15 cellular contexts compared by ENCODE assay signal in genomic region chr12:52151153-52151858, GRCh38. TPM values are rescaled to one million over a fixed set of nuclear protein-coding genes. Genes with fewer than 3 reads are reported as not detected.
DNase-seq lines count a peak whose midpoint lies in the region; ATAC-seq, FAIRE-seq and TF ChIP-seq lines count a peak whose summit lies in the region.
"Had no signal": no experiment of that assay in that cellular context is flagged by ENCODE, and none has a peak within 500 bp of the region (broad histone marks: within the 10 kb centered on the region; RNA-seq: fewer than 3 reads in every experiment).

No MANE protein-coding gene starts in this region.

- WGBS in psoas muscle, 3 donors = 84 to 94% (median 92%) methylated on average over 11 of the region's 11 CpGs

- H3K4me3 ChIP-seq in left ventricle myocardium inferior = no peak overlapping the region
- no peak overlapping the region for H3K4me3 ChIP-seq in bronchial epithelial cell (ENCODE audit: low read depth, low read length)
- H3K4me3 ChIP-seq in naive thymus-derived CD4-positive, alpha-beta T cell (ENCODE audit: low read length) = no peak overlapping the region
- no peak overlapping the region for H3K4me3 ChIP-seq in vagina
- no peak overlapping the region for H3K4me3 ChIP-seq in effector memory CD4-positive, alpha-beta T cell (ENCODE audit: insufficient read depth, low read depth, low read length, poor library complexity, severe bottlenecking)
- no peak overlapping the region for H3K4me3 ChIP-seq in psoas muscle

- intact Hi-C loops in left ventricle myocardium inferior (cut with micrococcal nuclease) (no loop called here), cardiac septum (cut with DNase I) (loop anchor here (5.0 to 10.0 kb wide), 3 partner anchors 356 to 831 kb away; no protein-coding TSS in a partner anchor), vagina (cut with DNase I) (no loop called here), psoas muscle (cut with DNase I) (loop anchor here in 1 of 2 donors (10.0 kb wide), 1 partner anchor 353 kb away; no protein-coding TSS in a partner anchor)
- intact Hi-C loops in naive thymus-derived CD4-positive, alpha-beta T cell (cut with micrococcal nuclease) = loop anchor here in 1 of 2 donors (5.0 kb wide), 2 partner anchors 356 to 431 kb away; no protein-coding TSS in a partner anchor

- DNase-seq in left ventricle myocardium inferior (no peak), cardiac septum (ENCODE audit: low spot score) (no peak), bronchial epithelial cell (ENCODE audit: low read depth) (no peak), vagina (ENCODE audit: extremely low spot score in 2 of 2) (no peak), psoas muscle (no peak)
- no peak for DNase-seq in naive thymus-derived CD4-positive, alpha-beta T cell
- no peak for DNase-seq in effector memory CD4-positive, alpha-beta T cell
- DNase-seq in activated CD8-positive, alpha-beta memory T cell treated with anti-CD3 and anti-CD28 coated beads for 24 hours = no peak
- DNase-seq: GOT3, NCI-H2227 treated with DMSO at 0.1 percent for 48 hours had no signal

- TF ChIP-seq CTCF in left ventricle myocardium inferior (IDR thresholded peaks at IDR 0.05; ENCODE audit: borderline replicate concordance) = no peak
- no peak for TF ChIP-seq CTCF in bronchial epithelial cell (IDR thresholded peaks at IDR 0.05; ENCODE audit: insufficient read depth, low read length, severe bottlenecking)
- no peak for TF ChIP-seq CTCF in vagina (IDR thresholded peaks at IDR 0.05)
- TF ChIP-seq CTCF in psoas muscle (IDR thresholded peaks at IDR 0.05) = no peak

- peak overlapping the region; percentile 39 to 79 (median 67) for H3K4me3 Mint-ChIP-seq in naive thymus-derived CD4-positive, alpha-beta T cell
- H3K4me3 Mint-ChIP-seq: activated CD4-positive, alpha-beta T cell treated with anti-CD3 and anti-CD28 coated beads for 36 hours; neural crest cell; stimulated activated naive CD8-positive, alpha-beta T cell treated with anti-CD3 and anti-CD28 coated beads, Interleukin-15, Interleukin-2, amounts not matched to agents 100 ng/mL and 50 ng/mL, for 24 hours had no signal

- no peaks in the 10 kb centered on the region for H3K36me3 Mint-ChIP-seq in naive thymus-derived CD4-positive, alpha-beta T cell

- TF ChIP-seq POLR2A in vagina (IDR thresholded peaks at IDR 0.05) = no peak

- peaks cover 16 to 29% (median 25%) of the 10 kb centered on the region in 7 donors for H3K4me1 Mint-ChIP-seq in naive thymus-derived CD4-positive, alpha-beta T cell
- H3K4me1 Mint-ChIP-seq: neural crest cell had no signal

- no peaks in the 10 kb centered on the region for H3K36me3 ChIP-seq in left ventricle myocardium inferior
- no peaks in the 10 kb centered on the region for H3K36me3 ChIP-seq in bronchial epithelial cell (ENCODE audit: control insufficient read depth, insufficient read depth, low read length)
- no peaks in the 10 kb centered on the region for H3K36me3 ChIP-seq in naive thymus-derived CD4-positive, alpha-beta T cell (ENCODE audit: control insufficient read depth in 2 of 3, insufficient read depth in 3 of 3, low read length in 3 of 3)
- no peaks in the 10 kb centered on the region for H3K36me3 ChIP-seq in vagina
- no peaks in the 10 kb centered on the region for H3K36me3 ChIP-seq in effector memory CD4-positive, alpha-beta T cell (ENCODE audit: control insufficient read depth, insufficient read depth, low read length)
- H3K36me3 ChIP-seq in psoas muscle (ENCODE audit: insufficient read depth in 1 of 2, low read depth in 1 of 2) = no peaks in the 10 kb centered on the region
- H3K36me3 ChIP-seq: adrenal gland, BE2C had no signal

- CTCF ChIA-PET in naive thymus-derived CD4-positive, alpha-beta T cell (lab: Charles Lee) = interaction anchor here (1.1 to 1.5 kb wide), 2 partner anchors 11 to 177 kb away, joined by 4 read pairs; no protein-coding TSS in a partner anchor

- H3K27me3 Mint-ChIP-seq in naive thymus-derived CD4-positive, alpha-beta T cell = peaks cover 0 to 7% (median 0%) of the 10 kb centered on the region in 5 donors
- H3K27me3 Mint-ChIP-seq: activated CD4-positive, alpha-beta T cell treated with anti-CD3 and anti-CD28 coated beads for 36 hours had no signal

- peaks cover 67% of the 10 kb centered on the region for H3K4me1 ChIP-seq in left ventricle myocardium inferior
- peaks cover 15 to 22% of the 10 kb centered on the region in 2 donors for H3K4me1 ChIP-seq in naive thymus-derived CD4-positive, alpha-beta T cell (ENCODE audit: control insufficient read depth in 2 of 2, insufficient read depth in 2 of 2, low read length in 2 of 2)
- peaks cover 82% of the 10 kb centered on the region for H3K4me1 ChIP-seq in vagina
- H3K4me1 ChIP-seq in effector memory CD4-positive, alpha-beta T cell (ENCODE audit: control insufficient read depth, insufficient read depth, low read length, poor library complexity, severe bottlenecking) = peaks cover 33% of the 10 kb centered on the region
- peaks cover 25% of the 10 kb centered on the region for H3K4me1 ChIP-seq in psoas muscle

- peaks cover 0 to 1% (median 0%) of the 10 kb centered on the region in 11 donors for H3K9me3 Mint-ChIP-seq in naive thymus-derived CD4-positive, alpha-beta T cell
- H3K9me3 Mint-ChIP-seq: neural crest cell; stimulated activated naive CD8-positive, alpha-beta T cell treated with anti-CD3 and anti-CD28 coated beads, Interleukin-15, Interleukin-2, amounts not matched to agents 100 ng/mL and 50 ng/mL, for 24 hours had no signal

- H3K27ac ChIP-seq in left ventricle myocardium inferior (replicated peaks) (peak overlapping the region; percentile 75), vagina (peak overlapping the region; percentile 98), psoas muscle (no peak overlapping the region)
- no peak overlapping the region for H3K27ac ChIP-seq in naive thymus-derived CD4-positive, alpha-beta T cell (ENCODE audit: low read depth, low read length)
- H3K27ac ChIP-seq in effector memory CD4-positive, alpha-beta T cell (ENCODE audit: insufficient read depth, low read length, poor library complexity, severe bottlenecking) = no peak overlapping the region
- H3K27ac ChIP-seq: adrenal gland had no signal

- POLR2A ChIA-PET in naive thymus-derived CD4-positive, alpha-beta T cell (lab: Charles Lee) = no interaction called here

- peaks cover 9% of the 10 kb centered on the region for H3K27me3 ChIP-seq in left ventricle myocardium inferior (ENCODE audit: low read depth)
- H3K27me3 ChIP-seq in bronchial epithelial cell (ENCODE audit: control insufficient read depth, insufficient read depth, low read length) = no peaks in the 10 kb centered on the region
- no peaks in the 10 kb centered on the region for H3K27me3 ChIP-seq in naive thymus-derived CD4-positive, alpha-beta T cell (ENCODE audit: control insufficient read depth in 2 of 2, insufficient read depth in 2 of 2, low read length in 2 of 2)
- H3K27me3 ChIP-seq in vagina = no peaks in the 10 kb centered on the region
- H3K27me3 ChIP-seq in effector memory CD4-positive, alpha-beta T cell (replicated peaks; ENCODE audit: control insufficient read depth, insufficient read depth, low read length, poor library complexity, severe bottlenecking) = no peaks in the 10 kb centered on the region
- H3K27me3 ChIP-seq in psoas muscle (ENCODE audit: insufficient read depth in 3 of 3, low read length in 2 of 3) = no peaks in the 10 kb centered on the region
- H3K27me3 ChIP-seq: adrenal gland, BE2C had no signal

- H3K9me3 ChIP-seq in left ventricle myocardium inferior (replicated peaks) = no peaks in the 10 kb centered on the region
- no peaks in the 10 kb centered on the region for H3K9me3 ChIP-seq in naive thymus-derived CD4-positive, alpha-beta T cell (ENCODE audit: control insufficient read depth in 2 of 3, low read length in 3 of 3)
- H3K9me3 ChIP-seq in vagina = no peaks in the 10 kb centered on the region
- H3K9me3 ChIP-seq in effector memory CD4-positive, alpha-beta T cell (ENCODE audit: control insufficient read depth, low read length) = no peaks in the 10 kb centered on the region
- no peaks in the 10 kb centered on the region for H3K9me3 ChIP-seq in psoas muscle
- H3K9me3 ChIP-seq: adrenal gland, BE2C had no signal

- no peak for ATAC-seq in naive thymus-derived CD4-positive, alpha-beta T cell
- ATAC-seq in psoas muscle = no peak

- peak; percentile 85 for FAIRE-seq in bronchial epithelial cell (lab: Jason Lieb, UNC)

- H3K27ac Mint-ChIP-seq in naive thymus-derived CD4-positive, alpha-beta T cell = peak overlapping the region in 7 of 9 donors; percentile 47 to 84 (median 56)
- H3K27ac Mint-ChIP-seq: activated CD4-positive, alpha-beta T cell treated with anti-CD3 and anti-CD28 coated beads for 36 hours; stimulated activated naive CD8-positive, alpha-beta T cell treated with anti-CD3 and anti-CD28 coated beads, Interleukin-15, Interleukin-2, amounts not matched to agents 100 ng/mL and 50 ng/mL, for 24 hours had no signal

RNA-seq across cellular contexts. Expression of gene KRT80, which starts 40.5 kb away (rescaled TPM):
- total RNA-seq in left ventricle myocardium inferior (not detected), cardiac septum (1.2 TPM), bronchial epithelial cell (14.7 and 66.4 TPM in 2 replicates), vagina (7.9 TPM), psoas muscle (10 to 100 TPM in 1 of 4 donors, 1 to 10 TPM in 2, under 1 TPM in 1; 0.11 to 14.0 (median 2.9) TPM)
- total RNA-seq in naive thymus-derived CD4-positive, alpha-beta T cell = under 1 TPM in 1 of 5 experiments, not detected in 4; 0.12 TPM
- polyA plus RNA-seq in naive thymus-derived CD4-positive, alpha-beta T cell = not detected
- under 1 TPM; 0.13 to 0.44 (median 0.24) TPM for polyA plus RNA-seq in psoas muscle
- total RNA-seq: activated CD4-positive, alpha-beta T cell treated with anti-CD3 and anti-CD28 coated beads for 36 hours; neural crest cell had no signal

Comparison
In these comparisons a context has a peak if more than half of its experiments do, and no peak if none do; other contexts are left out.
1. H3K27ac ChIP-seq: peak in left ventricle myocardium inferior (single experiment) and vagina (single experiment); none in naive thymus-derived CD4-positive, alpha-beta T cell (single experiment), effector memory CD4-positive, alpha-beta T cell (single experiment) and psoas muscle (single experiment).